ENCODE assay signal across 8 cellular contexts in genomic region chr19:38079926-38080380, GRCh38.
DNase-seq lines count a peak whose midpoint lies in the region; ATAC-seq and TF ChIP-seq lines count a peak whose summit lies in the region.

No MANE protein-coding gene starts in this region.

- no peaks in the 10 kb centered on the region for H3K9me3 Mint-ChIP-seq in activated CD4-positive, alpha-beta T cell treated with anti-CD3 and anti-CD28 coated beads, Interleukin-2, amount 10 ng/mL, durations not matched to agents 24 days and 14 days
- no peaks in the 10 kb centered on the region for H3K9me3 Mint-ChIP-seq in progenitor cell of endocrine pancreas (ENCODE audit: low read depth)
- H3K9me3 Mint-ChIP-seq in mesothelial cell of epicardium, result peaks cover 9% of the 10 kb centered on the region

- H3K27ac Mint-ChIP-seq in activated CD4-positive, alpha-beta T cell treated with anti-CD3 and anti-CD28 coated beads, Interleukin-2, amount 10 ng/mL, durations not matched to agents 24 days and 14 days, result peak overlapping the region; percentile 85
- peak overlapping the region; percentile 88 for H3K27ac Mint-ChIP-seq in progenitor cell of endocrine pancreas
- H3K27ac Mint-ChIP-seq in mesothelial cell of epicardium, result no peak overlapping the region

- peak overlapping the region in 1 of 4 donors; percentile 40 for H3K27ac ChIP-seq in Peyer's patch

- TF ChIP-seq CTCF in choroid plexus epithelial cell (conservative IDR thresholded peaks at IDR 0.05; ENCODE audit: low read depth, low read length) (no peak), progenitor cell of endocrine pancreas (IDR thresholded peaks at IDR 0.05; ENCODE audit: unreplicated experiment) (no peak), Peyer's patch (IDR thresholded peaks at IDR 0.05) (no peak), mesothelial cell of epicardium (IDR thresholded peaks at IDR 0.05; ENCODE audit: unreplicated experiment) (no peak)

- peak overlapping the region; percentile 32 for H3K4me3 Mint-ChIP-seq in activated CD4-positive, alpha-beta T cell treated with anti-CD3 and anti-CD28 coated beads, Interleukin-2, amount 10 ng/mL, durations not matched to agents 24 days and 14 days
- H3K4me3 Mint-ChIP-seq in progenitor cell of endocrine pancreas (ENCODE audit: low read depth), result no peak overlapping the region
- H3K4me3 Mint-ChIP-seq in mesothelial cell of epicardium, result no peak overlapping the region

- H3K36me3 Mint-ChIP-seq in activated CD4-positive, alpha-beta T cell treated with anti-CD3 and anti-CD28 coated beads, Interleukin-2, amount 10 ng/mL, durations not matched to agents 24 days and 14 days (ENCODE audit: low read depth), result peaks cover 3% of the 10 kb centered on the region
- H3K36me3 Mint-ChIP-seq in progenitor cell of endocrine pancreas (ENCODE audit: insufficient read depth), result peaks cover 19% of the 10 kb centered on the region
- peaks cover 16% of the 10 kb centered on the region for H3K36me3 Mint-ChIP-seq in mesothelial cell of epicardium

- TF ChIP-seq POLR2A in Peyer's patch (IDR thresholded peaks at IDR 0.05), result no peak

- H3K27me3 ChIP-seq in Peyer's patch, result no peaks in the 10 kb centered on the region

- no peak for DNase-seq in activated CD4-positive, alpha-beta T cell treated with anti-CD3 and anti-CD28 coated beads, Interleukin-2, amount 10 ng/mL, durations not matched to agents 24 days and 14 days
- DNase-seq in activated CD4-positive, alpha-beta T cell treated with anti-CD3 and anti-CD28 coated beads for 1 hour, result no peak
- DNase-seq in NCI-H345 treated with DMSO at 0.1 percent for 48 hours (lab: John Stamatoyannopoulos, UW; ENCODE audit: unreplicated experiment) (peak; percentile 98), choroid plexus epithelial cell (ENCODE audit: low read depth) (peak; percentile 87), progenitor cell of endocrine pancreas (ENCODE audit: low spot score, unreplicated experiment) (no peak), Peyer's patch (no peak), mesothelial cell of epicardium (ENCODE audit: low spot score in 2 of 2, unreplicated experiment in 2 of 2) (no peak)

- H3K4me1 ChIP-seq in Peyer's patch, result no peaks in the 10 kb centered on the region

- no peaks in the 10 kb centered on the region for H3K9me3 ChIP-seq in Peyer's patch

- no peak overlapping the region for H3K4me3 ChIP-seq in choroid plexus epithelial cell (ENCODE audit: low read depth, low read length)
- H3K4me3 ChIP-seq in Peyer's patch, result no peak overlapping the region

- ATAC-seq in HG02678 (IDR thresholded peaks at IDR 0.05; ENCODE audit: unreplicated experiment), result peak; percentile 86

- H3K36me3 ChIP-seq in Peyer's patch, result peaks cover 0 to 23% (median 0%) of the 10 kb centered on the region in 3 donors

- no peaks in the 10 kb centered on the region for H3K27me3 Mint-ChIP-seq in activated CD4-positive, alpha-beta T cell treated with anti-CD3 and anti-CD28 coated beads, Interleukin-2, amount 10 ng/mL, durations not matched to agents 24 days and 14 days
- H3K27me3 Mint-ChIP-seq in progenitor cell of endocrine pancreas (no peaks in the 10 kb centered on the region), mesothelial cell of epicardium (ENCODE audit: low read depth) (no peaks in the 10 kb centered on the region)

- H3K4me1 Mint-ChIP-seq in activated CD4-positive, alpha-beta T cell treated with anti-CD3 and anti-CD28 coated beads, Interleukin-2, amount 10 ng/mL, durations not matched to agents 24 days and 14 days, result peaks cover 14% of the 10 kb centered on the region
- H3K4me1 Mint-ChIP-seq in progenitor cell of endocrine pancreas (ENCODE audit: low read depth) (peaks cover 13% of the 10 kb centered on the region), mesothelial cell of epicardium (no peaks in the 10 kb centered on the region)

- intact Hi-C loops in activated CD4-positive, alpha-beta T cell treated with anti-CD3 and anti-CD28 coated beads, Interleukin-2, amount 10 ng/mL, durations not matched to agents 24 days and 14 days (cut with micrococcal nuclease), result loop anchor here (10.0 kb wide), 1 partner anchor 75 kb away; no protein-coding TSS in a partner anchor

Comparison
In these comparisons a context has a peak if more than half of its experiments do, and no peak if none do; other contexts are left out.
1. DNase-seq: peak in NCI-H345 treated with DMSO at 0.1 percent for 48 hours (single experiment) and choroid plexus epithelial cell (single experiment); none in activated CD4-positive, alpha-beta T cell treated with anti-CD3 and anti-CD28 coated beads, Interleukin-2, amount 10 ng/mL, durations not matched to agents 24 days and 14 days (single experiment), activated CD4-positive, alpha-beta T cell treated with anti-CD3 and anti-CD28 coated beads for 1 hour (single experiment), progenitor cell of endocrine pancreas (single experiment), Peyer's patch (0 of 3) and mesothelial cell of epicardium (0 of 2).